ENCODE assay signal across 30 cellular contexts in the genomic region with DNA sequence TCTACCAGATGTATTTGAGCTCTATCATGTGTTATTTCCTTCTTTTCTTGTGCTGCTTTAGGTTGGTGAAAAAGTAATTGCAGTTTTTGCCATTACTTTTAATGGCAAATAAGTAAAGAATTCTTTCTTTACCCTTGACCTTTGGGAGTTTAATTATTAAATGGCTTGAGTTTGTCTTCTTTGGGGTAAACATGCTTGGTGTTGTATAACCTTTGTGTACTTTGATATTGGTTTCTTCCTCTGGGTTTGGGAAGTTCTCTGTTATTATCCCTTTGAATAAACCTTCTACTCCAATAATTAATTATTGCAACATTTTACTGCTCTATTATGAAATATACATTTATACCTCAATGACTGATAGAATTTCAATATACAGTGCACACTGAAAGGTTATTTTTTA.
"Had no signal": no experiment of that assay in that cellular context is flagged by ENCODE, and none has a peak within 500 bp of the region (broad histone marks: within the 10 kb centered on the region; RNA-seq: fewer than 3 reads in every experiment).

No MANE protein-coding gene starts in this region.

- H3K4me1 ChIP-seq: neural progenitor cell, parathyroid adenoma, psoas muscle, spleen, suprapubic skin, testis, tibial artery, transverse colon, vagina had no signal

- H2AFZ ChIP-seq: neural progenitor cell, parathyroid adenoma had no signal

- H3K4me1 Mint-ChIP-seq: natural killer cell; nephron; neural progenitor cell; stimulated activated memory B cell treated with anti-CD40 and anti-IgM and Interleukin-4, amounts not matched to agents 10 μg/mL and 1 μg/mL and 100 μg/mL, for 72 hours; stimulated activated naive CD8-positive, alpha-beta T cell treated with anti-CD3 and anti-CD28 coated beads, Interleukin-15, amount 100 ng/mL, for 72 hours had no signal

- H3K9me3 ChIP-seq: ovary, psoas muscle, suprapubic skin, testis, upper lobe of left lung, vagina had no signal

- DNase-seq: natural killer cell; occipital lobe; ovary; posterior cingulate gyrus; psoas muscle; right cardiac atrium; spleen; stimulated activated CD4-positive, alpha-beta T cell treated with anti-CD3 and anti-CD28 coated beads, Interleukin-12 subunit alpha, Interleukin-12 subunit beta, amount 100 ng/mL, for 4 hours; stimulated activated CD4-positive, alpha-beta T cell treated with anti-CD3 and anti-CD28 coated beads, Interleukin-1b, Interleukin-23, amount 100 ng/mL, for 48 hours; stimulated activated CD4-positive, alpha-beta T cell treated with anti-CD3 and anti-CD28 coated beads, Interleukin-4, amount 100 ng/mL, for 1 hour; stimulated activated CD4-positive, alpha-beta T cell treated with anti-CD3 and anti-CD28 coated beads, Interleukin-4, amount 100 ng/mL, for 4 hours; stimulated activated CD8-positive, alpha-beta memory T cell treated with anti-CD3 and anti-CD28 coated beads, Interleukin-4, amount 100 ng/mL, for 48 hours; stimulated activated naive CD4-positive, alpha-beta T cell; stimulated activated naive CD8-positive, alpha-beta T cell treated with anti-CD3 and anti-CD28 coated beads, Interleukin-15, amount 100 ng/mL, for 72 hours; stimulated activated naive CD8-positive, alpha-beta T cell treated with anti-CD3 and anti-CD28 coated beads, Interleukin-15, Interleukin-2, amounts not matched to agents 100 U/mL and 50 U/mL, for 24 hours; substantia nigra; testis; tibial artery; transverse colon; upper lobe of left lung had no signal

- H3K36me3 Mint-ChIP-seq: neural progenitor cell; stimulated activated memory B cell treated with anti-CD40 and anti-IgM and Interleukin-4, amounts not matched to agents 10 μg/mL and 1 μg/mL and 100 μg/mL, for 72 hours had no signal

- H3K4me3 ChIP-seq: neural progenitor cell, ovary, psoas muscle, skin epidermis, smooth muscle cell, spleen, suprapubic skin, testis, tibial artery, transverse colon, upper lobe of left lung, vagina had no signal

- H3K27me3 ChIP-seq: neural progenitor cell, ovary, spleen, suprapubic skin, testis, tibial artery, transverse colon, upper lobe of left lung, vagina had no signal

- H3K27ac Mint-ChIP-seq: natural killer cell; neural progenitor cell; progenitor cell of endocrine pancreas; stimulated activated memory B cell treated with anti-CD40 and anti-IgM and Interleukin-4, amounts not matched to agents 10 μg/mL and 1 μg/mL and 100 μg/mL, for 72 hours had no signal

- H3K4me3 Mint-ChIP-seq: natural killer cell; nephron; neural progenitor cell; stimulated activated memory B cell treated with anti-CD40 and anti-IgM and Interleukin-4, amounts not matched to agents 10 μg/mL and 1 μg/mL and 100 μg/mL, for 72 hours; stimulated activated naive CD8-positive, alpha-beta T cell treated with anti-CD3 and anti-CD28 coated beads, Interleukin-15, amount 100 ng/mL, for 72 hours had no signal

- H3K4me2 ChIP-seq: neural progenitor cell, smooth muscle cell had no signal

- H3K27me3 Mint-ChIP-seq: progenitor cell of endocrine pancreas; stimulated activated memory B cell treated with anti-CD40 and anti-IgM and Interleukin-4, amounts not matched to agents 10 μg/mL and 1 μg/mL and 100 μg/mL, for 72 hours; stimulated activated naive CD8-positive, alpha-beta T cell treated with anti-CD3 and anti-CD28 coated beads, Interleukin-15, amount 100 ng/mL, for 72 hours had no signal

- H3K27ac ChIP-seq: neural progenitor cell, ovary, parathyroid adenoma, psoas muscle, skin epidermis, spleen, suprapubic skin, testis, tibial artery, transverse colon, upper lobe of left lung, vagina had no signal

- H3K9ac ChIP-seq: neural progenitor cell, parathyroid adenoma had no signal

- ATAC-seq: natural killer cell; psoas muscle; right cardiac atrium; sciatic nerve; stimulated activated memory B cell treated with anti-CD40 and anti-IgM and Interleukin-4, amounts not matched to agents 10 μg/mL and 1 μg/mL and 100 μg/mL, for 72 hours; stimulated activated naive CD8-positive, alpha-beta T cell treated with anti-CD3 and anti-CD28 coated beads, Interleukin-15, amount 100 ng/mL, for 72 hours; stimulated activated naive CD8-positive, alpha-beta T cell treated with anti-CD3 and anti-CD28 coated beads, Interleukin-15, Interleukin-2, amounts not matched to agents 100 U/mL and 50 U/mL, for 24 hours had no signal

- H3K36me3 ChIP-seq: neural progenitor cell, ovary, spleen, suprapubic skin, tibial artery, transverse colon, upper lobe of left lung, vagina had no signal

- H3K79me2 ChIP-seq: parathyroid adenoma had no signal
